ENCODE assay signal across 18 cellular contexts in genomic region chr9:86723351-86723750, GRCh38.
DNase-seq lines count a peak whose midpoint lies in the region; ATAC-seq and TF ChIP-seq lines count a peak whose summit lies in the region.
"Had no signal": no experiment of that assay in that cellular context is flagged by ENCODE, and none has a peak within 500 bp of the region (broad histone marks: within the 10 kb centered on the region; RNA-seq: fewer than 3 reads in every experiment).

No MANE protein-coding gene starts in this region.

- H3K9me3 ChIP-seq in breast epithelium (no peaks in the 10 kb centered on the region), endodermal cell (ENCODE audit: control insufficient read depth, low read length) (no peaks in the 10 kb centered on the region), prostate gland (no peaks in the 10 kb centered on the region)
- H3K9me3 ChIP-seq: upper lobe of left lung had no signal

- WGBS in endodermal cell (ENCODE audit: insufficient coverage in 1 of 2, insufficient read length in 1 of 2), 2 experiments: 63 to 100% methylated on average over 1 to 3 of the region's 3 CpGs
- WGBS in prostate gland: 58% methylated on average over 3 of the region's 3 CpGs

- H3K36me3 Mint-ChIP-seq in MCF 10A (ENCODE audit: insufficient read depth, unreplicated experiment) (no peaks in the 10 kb centered on the region), endodermal cell (ENCODE audit: low read depth) (no peaks in the 10 kb centered on the region), osteocyte (ENCODE audit: unreplicated experiment) (no peaks in the 10 kb centered on the region)
- no peaks in the 10 kb centered on the region for H3K36me3 Mint-ChIP-seq in activated CD8-positive, alpha-beta memory T cell treated with anti-CD3 and anti-CD28 coated beads, Interleukin-2, amount 10 ng/mL, durations not matched to agents 7 days and 5 days
- H3K36me3 Mint-ChIP-seq: IgD-negative memory B cell had no signal

- H3K27me3 ChIP-seq in breast epithelium (no peaks in the 10 kb centered on the region), endodermal cell (ENCODE audit: control insufficient read depth, insufficient read depth, low read length, poor library complexity, severe bottlenecking) (no peaks in the 10 kb centered on the region), prostate gland (replicated peaks; ENCODE audit: insufficient read depth) (no peaks in the 10 kb centered on the region)
- H3K27me3 ChIP-seq: upper lobe of left lung had no signal

- DNase-seq in breast epithelium (ENCODE audit: low spot score in 2 of 2) (no peak), MCF 10A (ENCODE audit: unreplicated experiment) (no peak), endodermal cell (peak; percentile 49), osteocyte (ENCODE audit: extremely low spot score, unreplicated experiment) (no peak), KG1 (lab: John Stamatoyannopoulos, UW) (no peak), HCEC 1CT (no peak), prostate gland (ENCODE audit: low spot score) (no peak)
- DNase-seq in activated CD8-positive, alpha-beta memory T cell treated with anti-CD3 and anti-CD28 coated beads, Interleukin-2, amount 10 ng/mL, durations not matched to agents 7 days and 5 days: no peak
- DNase-seq: activated naive CD4-positive, alpha-beta T cell treated with anti-CD3 and anti-CD28 coated beads, Interleukin-2, amount 50 U/mL, for 16 hours; activated T-cell treated with anti-CD3 and anti-CD28 coated beads for 4 hours; dorsolateral prefrontal cortex; heart right ventricle; kidney glomerular epithelial cell; NCI-H1105 treated with DMSO at 0.1 percent for 48 hours; stimulated activated CD4-positive, alpha-beta T cell treated with anti-CD3 and anti-CD28 coated beads, Interleukin-4, amount 100 ng/mL, for 4 hours; upper lobe of left lung had no signal

- BruUV-seq in MCF 10A (replicated peaks; lab: Mats Ljungman, UMichigan): no TSS peak

- POLR2A ChIA-PET in MCF 10A (lab: Yijun Ruan, JAX): interaction anchor here (0.9 to 2.3 kb wide), 2 partner anchors 8 to 548 kb away, joined by 3 to 7 read pairs; no protein-coding TSS in a partner anchor

- CTCF ChIA-PET in MCF 10A (lab: Yijun Ruan, JAX): interaction anchor here (0.8 kb wide), 1 partner anchor 13 kb away, joined by 3 read pairs; no protein-coding TSS in a partner anchor
- CTCF ChIA-PET in activated CD8-positive, alpha-beta memory T cell treated with anti-CD3 and anti-CD28 coated beads, Interleukin-2, amount 10 ng/mL, durations not matched to agents 7 days and 5 days (lab: Charles Lee): no interaction called here

- H3K4me3 ChIP-seq in breast epithelium: no peak overlapping the region
- H3K4me3 ChIP-seq in endodermal cell (ENCODE audit: low read length): no peak overlapping the region
- no peak overlapping the region for H3K4me3 ChIP-seq in prostate gland
- H3K4me3 ChIP-seq: dorsolateral prefrontal cortex, heart right ventricle, upper lobe of left lung had no signal

- H3K27ac Mint-ChIP-seq in MCF 10A (ENCODE audit: low read depth, unreplicated experiment): no peak overlapping the region
- no peak overlapping the region for H3K27ac Mint-ChIP-seq in endodermal cell
- H3K27ac Mint-ChIP-seq in osteocyte (ENCODE audit: unreplicated experiment): peak overlapping the region; percentile 87
- no peak overlapping the region for H3K27ac Mint-ChIP-seq in activated CD8-positive, alpha-beta memory T cell treated with anti-CD3 and anti-CD28 coated beads, Interleukin-2, amount 10 ng/mL, durations not matched to agents 7 days and 5 days
- H3K27ac Mint-ChIP-seq: IgD-negative memory B cell had no signal

- no peak for TF ChIP-seq POLR2A in breast epithelium (IDR thresholded peaks at IDR 0.05)
- no peak for TF ChIP-seq POLR2A in prostate gland (IDR thresholded peaks at IDR 0.05)

- H3K27me3 Mint-ChIP-seq in MCF 10A (ENCODE audit: insufficient read depth, unreplicated experiment): no peaks in the 10 kb centered on the region
- H3K27me3 Mint-ChIP-seq in endodermal cell (ENCODE audit: insufficient read depth): no peaks in the 10 kb centered on the region
- no peaks in the 10 kb centered on the region for H3K27me3 Mint-ChIP-seq in osteocyte (ENCODE audit: unreplicated experiment)
- H3K27me3 Mint-ChIP-seq in activated CD8-positive, alpha-beta memory T cell treated with anti-CD3 and anti-CD28 coated beads, Interleukin-2, amount 10 ng/mL, durations not matched to agents 7 days and 5 days: no peaks in the 10 kb centered on the region

- intact Hi-C loops in breast epithelium (cut with DNase I; ENCODE audit: low total_unique reads) (no loop called here), MCF 10A (cut with micrococcal nuclease) (no loop called here), prostate gland (cut with DNase I) (no loop called here)

- H3K4me3 Mint-ChIP-seq in MCF 10A (ENCODE audit: unreplicated experiment) (no peak overlapping the region), endodermal cell (no peak overlapping the region), osteocyte (ENCODE audit: unreplicated experiment) (no peak overlapping the region)
- no peak overlapping the region for H3K4me3 Mint-ChIP-seq in activated CD8-positive, alpha-beta memory T cell treated with anti-CD3 and anti-CD28 coated beads, Interleukin-2, amount 10 ng/mL, durations not matched to agents 7 days and 5 days
- H3K4me3 Mint-ChIP-seq: IgD-negative memory B cell had no signal

- H3K9me3 Mint-ChIP-seq in MCF 10A (ENCODE audit: unreplicated experiment) (no peaks in the 10 kb centered on the region), endodermal cell (no peaks in the 10 kb centered on the region), osteocyte (ENCODE audit: unreplicated experiment) (no peaks in the 10 kb centered on the region)
- no peaks in the 10 kb centered on the region for H3K9me3 Mint-ChIP-seq in activated CD8-positive, alpha-beta memory T cell treated with anti-CD3 and anti-CD28 coated beads, Interleukin-2, amount 10 ng/mL, durations not matched to agents 7 days and 5 days (ENCODE audit: low read depth)

- H3K4me1 ChIP-seq in breast epithelium (peaks cover 0 to 2% of the 10 kb centered on the region in 2 donors), endodermal cell (ENCODE audit: control insufficient read depth, insufficient read depth, low read length) (no peaks in the 10 kb centered on the region), prostate gland (replicated peaks) (no peaks in the 10 kb centered on the region)
- H3K4me1 ChIP-seq: upper lobe of left lung had no signal

- ATAC-seq in activated CD8-positive, alpha-beta memory T cell treated with anti-CD3 and anti-CD28 coated beads, Interleukin-2, amount 10 ng/mL, durations not matched to agents 7 days and 5 days: no peak
- ATAC-seq: heart right ventricle, Right ventricle myocardium inferior had no signal

- no peak for TF ChIP-seq CTCF in breast epithelium (IDR thresholded peaks at IDR 0.05)
- no peak for TF ChIP-seq CTCF in MCF 10A (IDR thresholded peaks at IDR 0.05; ENCODE audit: unreplicated experiment)
- TF ChIP-seq CTCF in endodermal cell (conservative IDR thresholded peaks at IDR 0.05): no peak
- no peak for TF ChIP-seq CTCF in osteocyte (IDR thresholded peaks at IDR 0.05)
- no peak for TF ChIP-seq CTCF in prostate gland (IDR thresholded peaks at IDR 0.05)

- H3K36me3 ChIP-seq in breast epithelium: no peaks in the 10 kb centered on the region
- H3K36me3 ChIP-seq in endodermal cell (ENCODE audit: control insufficient read depth, insufficient read depth, low read length): no peaks in the 10 kb centered on the region
- no peaks in the 10 kb centered on the region for H3K36me3 ChIP-seq in prostate gland
- H3K36me3 ChIP-seq: heart right ventricle, upper lobe of left lung had no signal

- H3K27ac ChIP-seq in breast epithelium (peak overlapping the region; percentile 85 to 95), endodermal cell (ENCODE audit: low read depth, low read length) (no peak overlapping the region), prostate gland (no peak overlapping the region)
- H3K27ac ChIP-seq: dorsolateral prefrontal cortex, upper lobe of left lung had no signal

- H3K4me1 Mint-ChIP-seq in MCF 10A (ENCODE audit: insufficient read depth, unreplicated experiment) (peaks cover 11% of the 10 kb centered on the region), endodermal cell (peaks cover 7% of the 10 kb centered on the region), osteocyte (ENCODE audit: unreplicated experiment) (peaks cover 28% of the 10 kb centered on the region)
- peaks cover 2% of the 10 kb centered on the region for H3K4me1 Mint-ChIP-seq in activated CD8-positive, alpha-beta memory T cell treated with anti-CD3 and anti-CD28 coated beads, Interleukin-2, amount 10 ng/mL, durations not matched to agents 7 days and 5 days
- H3K4me1 Mint-ChIP-seq: IgD-negative memory B cell had no signal

- H3K9ac ChIP-seq in endodermal cell (ENCODE audit: extremely low read depth, low read length, poor library complexity, severe bottlenecking): no peak overlapping the region

Comparison
In these comparisons a context has a peak if more than half of its experiments do, and no peak if none do; other contexts are left out.
1. H3K27ac ChIP-seq: peak in breast epithelium (2 of 2); none in endodermal cell (single experiment) and prostate gland (0 of 2).